8 cellular contexts compared by ENCODE assay signal in genomic region chr9:120714846-120715231, GRCh38. TPM values are rescaled to one million over a fixed set of nuclear protein-coding genes. Genes with fewer than 3 reads are reported as not detected.
DNase-seq lines count a peak whose midpoint lies in the region; ATAC-seq and TF ChIP-seq lines count a peak whose summit lies in the region.

No MANE protein-coding gene starts in this region.

- TF ChIP-seq CTCF in CD14-positive monocyte (IDR thresholded peaks at IDR 0.05), result no peak
- no peak for TF ChIP-seq CTCF in GM23338 (conservative IDR thresholded peaks at IDR 0.05; ENCODE audit: low read depth in 2 of 2)
- TF ChIP-seq CTCF in activated B cell treated with CpG ODN at 0.5 μM for 24 hours (IDR thresholded peaks at IDR 0.05), result no peak

- H4K20me1 ChIP-seq in GM23338 (replicated peaks; ENCODE audit: insufficient read depth), result peaks cover 9% of the 10 kb centered on the region

- no peaks in the 10 kb centered on the region for H3K9me2 ChIP-seq in GM23338 (ENCODE audit: insufficient read depth)

- H3K9me3 Mint-ChIP-seq in CD14-positive monocyte (peaks cover 0 to 3% (median 0%) of the 10 kb centered on the region in 7 donors), GM23338 (no peaks in the 10 kb centered on the region), activated B cell treated with CpG ODN at 0.5 μM for 24 hours (no peaks in the 10 kb centered on the region)
- no peaks in the 10 kb centered on the region for H3K9me3 Mint-ChIP-seq in stimulated activated naive CD8-positive, alpha-beta T cell treated with anti-CD3 and anti-CD28 coated beads, Interleukin-15, Interleukin-2, amounts not matched to agents 100 ng/mL and 50 ng/mL, for 24 hours

- H3K4me1 ChIP-seq in GM23338 (ENCODE audit: insufficient read depth), result peaks cover 10% of the 10 kb centered on the region
- H3K4me1 ChIP-seq in iPS DF 6.9 (ENCODE audit: control insufficient read depth, insufficient read depth, low read length), result no peaks in the 10 kb centered on the region

- H3K27me3 Mint-ChIP-seq in CD14-positive monocyte (ENCODE audit: low read depth in 3 of 3) (no peaks in the 10 kb centered on the region), GM23338 (ENCODE audit: insufficient read depth, low read depth, poor library complexity) (peaks cover 24% of the 10 kb centered on the region), activated B cell treated with CpG ODN at 0.5 μM for 24 hours (no peaks in the 10 kb centered on the region)
- no peaks in the 10 kb centered on the region for H3K27me3 Mint-ChIP-seq in stimulated activated naive CD8-positive, alpha-beta T cell treated with anti-CD3 and anti-CD28 coated beads, Interleukin-15, Interleukin-2, amounts not matched to agents 100 ng/mL and 50 ng/mL, for 24 hours

- H3F3A ChIP-seq in GM23338 (replicated peaks; ENCODE audit: low read depth), result 0 out of 2 replicates have a peak, but pooled peaks cover 4% of the 10 kb centered on the region

- H3K36me3 Mint-ChIP-seq in CD14-positive monocyte, result peaks cover 0 to 20% of the 10 kb centered on the region in 2 donors
- no peaks in the 10 kb centered on the region for H3K36me3 Mint-ChIP-seq in GM23338 (ENCODE audit: low read depth)
- peaks cover 6% of the 10 kb centered on the region for H3K36me3 Mint-ChIP-seq in activated B cell treated with CpG ODN at 0.5 μM for 24 hours (ENCODE audit: low read depth)
- H3K36me3 Mint-ChIP-seq in stimulated activated naive CD8-positive, alpha-beta T cell treated with anti-CD3 and anti-CD28 coated beads, Interleukin-15, Interleukin-2, amounts not matched to agents 100 ng/mL and 50 ng/mL, for 24 hours (ENCODE audit: low read depth), result no peaks in the 10 kb centered on the region

- WGBS in iPS DF 6.9 (ENCODE audit: insufficient coverage, insufficient read length), result no CpG with 5 or more reads among the region's 26 CpGs

- intact Hi-C loops in CD14-positive monocyte (cut with micrococcal nuclease) (loop anchor here (2.0 to 10.0 kb wide), 3 partner anchors 20 to 50 kb away; no protein-coding TSS in a partner anchor), activated B cell treated with CpG ODN at 0.5 μM for 24 hours (cut with micrococcal nuclease) (loop anchor here (1.0 to 5.0 kb wide), 9 partner anchors 22 to 655 kb away; partner anchors contain the start of genes CDK5RAP2, FBXW2, PSMD5 and RAB14)

- DNase-seq in CD14-positive monocyte (ENCODE audit: low spot score) (no peak), GM23338 (ENCODE audit: low spot score) (no peak), activated B cell treated with CpG ODN at 0.5 μM for 24 hours (no peak), iPS DF 6.9 (ENCODE audit: low read depth, low spot score) (no peak), D341Med (ENCODE audit: low spot score) (no peak), putamen (ENCODE audit: low spot score) (no peak), DMS153 (lab: John Stamatoyannopoulos, UW) (no peak)

- H3K4me1 Mint-ChIP-seq in CD14-positive monocyte (peaks cover 47% of the 10 kb centered on the region), GM23338 (peaks cover 20% of the 10 kb centered on the region), activated B cell treated with CpG ODN at 0.5 μM for 24 hours (peaks cover 37% of the 10 kb centered on the region)
- H3K4me1 Mint-ChIP-seq in stimulated activated naive CD8-positive, alpha-beta T cell treated with anti-CD3 and anti-CD28 coated beads, Interleukin-15, Interleukin-2, amounts not matched to agents 100 ng/mL and 50 ng/mL, for 24 hours (ENCODE audit: low read depth), result peaks cover 40% of the 10 kb centered on the region

- H3K27ac Mint-ChIP-seq in CD14-positive monocyte (peak overlapping the region; percentile 69 to 91 (median 86)), GM23338 (peak overlapping the region; percentile 39; the same call in 1 of the 2 replicates), activated B cell treated with CpG ODN at 0.5 μM for 24 hours (peak overlapping the region; percentile 82)
- peak overlapping the region; percentile 61 for H3K27ac Mint-ChIP-seq in stimulated activated naive CD8-positive, alpha-beta T cell treated with anti-CD3 and anti-CD28 coated beads, Interleukin-15, Interleukin-2, amounts not matched to agents 100 ng/mL and 50 ng/mL, for 24 hours

- POLR2A ChIA-PET in activated B cell treated with CpG ODN at 0.5 μM for 24 hours (lab: Charles Lee), result interaction anchor here (0.6 to 1.4 kb wide), 10 partner anchors 15 to 409 kb away, joined by 3 to 7 read pairs (median 4); partner anchors contain the start of genes CNTRL and FBXW2

- H3K9me3 ChIP-seq in iPS DF 6.9 (ENCODE audit: control insufficient read depth, insufficient read depth, low read length), result no peaks in the 10 kb centered on the region

- H3K79me2 ChIP-seq in GM23338 (replicated peaks; ENCODE audit: insufficient read depth), result no peaks in the 10 kb centered on the region

- no peaks in the 10 kb centered on the region for H3K36me3 ChIP-seq in GM23338 (ENCODE audit: insufficient read depth)
- no peaks in the 10 kb centered on the region for H3K36me3 ChIP-seq in iPS DF 6.9 (ENCODE audit: control insufficient read depth, insufficient read depth, low read length)

- H2AFZ ChIP-seq in GM23338, result peak overlapping the region; percentile 99

- peak; percentile 49 for ATAC-seq in GM23338
- no peak for ATAC-seq in activated B cell treated with CpG ODN at 0.5 μM for 24 hours (ENCODE audit: low read depth)

- H3K4me3 Mint-ChIP-seq in CD14-positive monocyte (peak overlapping the region; percentile 88 to 97), GM23338 (peak overlapping the region; percentile 82), activated B cell treated with CpG ODN at 0.5 μM for 24 hours (peak overlapping the region; percentile 87)
- peak overlapping the region; percentile 84 for H3K4me3 Mint-ChIP-seq in stimulated activated naive CD8-positive, alpha-beta T cell treated with anti-CD3 and anti-CD28 coated beads, Interleukin-15, Interleukin-2, amounts not matched to agents 100 ng/mL and 50 ng/mL, for 24 hours

- H3K27me3 ChIP-seq in GM23338 (ENCODE audit: insufficient read depth) (peaks cover 29% of the 10 kb centered on the region), iPS DF 6.9 (ENCODE audit: control insufficient read depth, insufficient read depth, low read length) (peaks cover 11% of the 10 kb centered on the region; the same call in 1 of the 2 replicates)

- CTCF ChIA-PET in activated B cell treated with CpG ODN at 0.5 μM for 24 hours (lab: Charles Lee), result interaction anchor here (0.6 to 0.9 kb wide), 2 partner anchors 16 to 95 kb away, joined by 3 to 4 read pairs; no protein-coding TSS in a partner anchor

- H3K4me3 ChIP-seq in GM23338 (peak overlapping the region; percentile 84), iPS DF 6.9 (ENCODE audit: low read length) (peak overlapping the region; percentile 69; the same call in 1 of the 2 replicates)

- peak overlapping the region; percentile 91 for H3K4me2 ChIP-seq in GM23338

- H3K27ac ChIP-seq in GM23338 (ENCODE audit: low read depth) (no peak overlapping the region), iPS DF 6.9 (ENCODE audit: low read length) (no peak overlapping the region)

TF ChIP-seq in GM23338, 12 proteins besides CTCF, POLR2A, EP300 and RAD21:
- TF ChIP-seq ZNF331 (CRISPR knock-in tag; IDR thresholded peaks at IDR 0.05; ENCODE audit: low read depth), result no peak

RNA-seq across cellular contexts. Expression of gene MEGF9, which starts 0.6 kb away (rescaled TPM):
- polyA plus RNA-seq in CD14-positive monocyte (10 to 100 TPM; 89.7 to 92.8 TPM), GM23338 (2016; fragmentation: Nextera tagmentation; extraction: Ambion mirVana) (0.87 and 0.90 TPM in 2 replicates)
- total RNA-seq in GM23338 (2014; rRNA removed; shearing (Covaris generic)), result 1.4 and 1.6 TPM in 2 replicates
- total RNA-seq in activated B cell treated with CpG ODN at 0.5 μM for 24 hours, result 8.5 and 9.0 TPM in 2 replicates
